ENCODE assay signal across 23 cellular contexts in genomic region chr5:168075387-168075786, GRCh38.
DNase-seq lines count a peak whose midpoint lies in the region; ATAC-seq, FAIRE-seq and TF ChIP-seq lines count a peak whose summit lies in the region.
"Had no signal": no experiment of that assay in that cellular context is flagged by ENCODE, and none has a peak within 500 bp of the region (broad histone marks: within the 10 kb centered on the region; RNA-seq: fewer than 3 reads in every experiment).

No MANE protein-coding gene starts in this region.

- H3K4me1 ChIP-seq in A673 (ENCODE audit: insufficient read depth, low read length, poor library complexity, severe bottlenecking), result peaks cover 57% of the 10 kb centered on the region
- peaks cover 10% of the 10 kb centered on the region for H3K4me1 ChIP-seq in astrocyte (ENCODE audit: insufficient read depth, low read length)
- peaks cover 58% of the 10 kb centered on the region for H3K4me1 ChIP-seq in left ventricle myocardium inferior
- H3K4me1 ChIP-seq: A549 had no signal

- no peak for FAIRE-seq in astrocyte (lab: Jason Lieb, UNC)
- FAIRE-seq: A549, GM12891, GM18507, H1 had no signal

- no TSS peak for BruUV-seq in A673 (replicated peaks; lab: Mats Ljungman, UMichigan)

- H3K9ac ChIP-seq in astrocyte (ENCODE audit: low read length), result no peak overlapping the region
- H3K9ac ChIP-seq: GM23248 had no signal

- H3K36me3 ChIP-seq in A673 (ENCODE audit: insufficient read depth, low read length, poor library complexity, severe bottlenecking), result no peaks in the 10 kb centered on the region
- H3K36me3 ChIP-seq in astrocyte (ENCODE audit: insufficient read depth, low read length), result no peaks in the 10 kb centered on the region
- no peaks in the 10 kb centered on the region for H3K36me3 ChIP-seq in left ventricle myocardium inferior

- H3K27me3 ChIP-seq in A673 (replicated peaks; ENCODE audit: insufficient read depth, low read depth, low read length, poor library complexity) (no peaks in the 10 kb centered on the region), astrocyte (ENCODE audit: insufficient read depth, low read length) (no peaks in the 10 kb centered on the region), left ventricle myocardium inferior (ENCODE audit: low read depth) (no peaks in the 10 kb centered on the region)

- ATAC-seq in Right ventricle myocardium inferior, result peak; percentile 69
- no peak for ATAC-seq in natural killer cell treated with Interleukin-12 subunit alpha and Interleukin-12 subunit beta and Interleukin-15 and Interleukin-18, amount 100 ng/mL, for 72 hours
- ATAC-seq: A549 had no signal

- H3K27ac ChIP-seq in A673 (ENCODE audit: low read depth, low read length, poor library complexity, severe bottlenecking) (peak overlapping the region; percentile 85), astrocyte (ENCODE audit: low read depth, low read length) (no peak overlapping the region), left ventricle myocardium inferior (replicated peaks) (peak overlapping the region; percentile 77)
- H3K27ac ChIP-seq: A549, GM23248 had no signal

- H3K27me3 Mint-ChIP-seq in astrocyte (ENCODE audit: low read depth, unreplicated experiment), result no peaks in the 10 kb centered on the region
- peaks cover 3 to 6% of the 10 kb centered on the region in 2 donors for H3K27me3 Mint-ChIP-seq in natural killer cell treated with Interleukin-12 subunit alpha and Interleukin-12 subunit beta and Interleukin-15 and Interleukin-18, amount 100 ng/mL, for 72 hours

- DNase-seq in Right ventricle myocardium inferior (ENCODE audit: missing footprints), result no peak
- no peak for DNase-seq in cardiac septum (ENCODE audit: low spot score)
- DNase-seq in A673 (ENCODE audit: low spot score), result no peak
- no peak for DNase-seq in astrocyte (ENCODE audit: low read depth)
- no peak for DNase-seq in left ventricle myocardium inferior
- no peak for DNase-seq in effector CD4-positive, alpha-beta T cell
- DNase-seq in amniotic stem cell (lab: John Stamatoyannopoulos, UW), result no peak
- DNase-seq in natural killer cell treated with Interleukin-12 subunit alpha and Interleukin-12 subunit beta and Interleukin-15 and Interleukin-18, amount 100 ng/mL, for 72 hours (ENCODE audit: low spot score), result no peak
- DNase-seq: 8988T; C1 segment of cervical spinal cord; Calu3; CD4-positive, alpha-beta memory T cell; COR-L47; DMS53; DMS79 treated with DMSO at 0.1 percent for 48 hours; GF-D8; GM23248; H7; HCEC 1CT had no signal

- H3K36me3 Mint-ChIP-seq in astrocyte (ENCODE audit: low read depth, unreplicated experiment), result peaks cover 9% of the 10 kb centered on the region
- no peaks in the 10 kb centered on the region for H3K36me3 Mint-ChIP-seq in natural killer cell treated with Interleukin-12 subunit alpha and Interleukin-12 subunit beta and Interleukin-15 and Interleukin-18, amount 100 ng/mL, for 72 hours
- H3K36me3 Mint-ChIP-seq: CD4-positive, alpha-beta memory T cell had no signal

- no peaks in the 10 kb centered on the region for H4K20me1 ChIP-seq in astrocyte (ENCODE audit: insufficient read depth, low read length)

- H3K9me3 ChIP-seq in A673 (ENCODE audit: low read depth, low read length, poor library complexity, severe bottlenecking) (no peaks in the 10 kb centered on the region), astrocyte (ENCODE audit: insufficient read depth, low read depth, low read length) (no peaks in the 10 kb centered on the region), left ventricle myocardium inferior (replicated peaks) (no peaks in the 10 kb centered on the region)
- H3K9me3 ChIP-seq: A549 had no signal

- CTCF ChIA-PET in A673 (lab: Charles Lee), result no interaction called here

- no peaks in the 10 kb centered on the region for H3K79me2 ChIP-seq in astrocyte (ENCODE audit: insufficient read depth, low read length)

- intact Hi-C loops in Right ventricle myocardium inferior (cut with DNase I), result no loop called here
- intact Hi-C loops in cardiac septum (cut with DNase I), result no loop called here
- intact Hi-C loops in A673 (cut with micrococcal nuclease; ENCODE audit: unreplicated experiment), result loop anchor here (10.0 kb wide), 1 partner anchor 351 kb away; no protein-coding TSS in a partner anchor
- intact Hi-C loops in left ventricle myocardium inferior (cut with micrococcal nuclease), result no loop called here

- H3K27ac Mint-ChIP-seq in astrocyte (ENCODE audit: unreplicated experiment), result peak overlapping the region; percentile 26
- H3K27ac Mint-ChIP-seq in natural killer cell treated with Interleukin-12 subunit alpha and Interleukin-12 subunit beta and Interleukin-15 and Interleukin-18, amount 100 ng/mL, for 72 hours, result no peak overlapping the region
- H3K27ac Mint-ChIP-seq: CD4-positive, alpha-beta memory T cell had no signal

- no peak overlapping the region for H3K4me3 Mint-ChIP-seq in astrocyte (ENCODE audit: unreplicated experiment)
- no peak overlapping the region for H3K4me3 Mint-ChIP-seq in natural killer cell treated with Interleukin-12 subunit alpha and Interleukin-12 subunit beta and Interleukin-15 and Interleukin-18, amount 100 ng/mL, for 72 hours
- H3K4me3 Mint-ChIP-seq: CD4-positive, alpha-beta memory T cell had no signal

- H3K4me1 Mint-ChIP-seq in astrocyte (ENCODE audit: low read depth, unreplicated experiment), result peaks cover 11% of the 10 kb centered on the region
- peaks cover 6% of the 10 kb centered on the region in 2 donors for H3K4me1 Mint-ChIP-seq in natural killer cell treated with Interleukin-12 subunit alpha and Interleukin-12 subunit beta and Interleukin-15 and Interleukin-18, amount 100 ng/mL, for 72 hours (ENCODE audit: low read depth in 2 of 2)
- H3K4me1 Mint-ChIP-seq: CD4-positive, alpha-beta memory T cell had no signal

- no peaks in the 10 kb centered on the region for H3K9me3 Mint-ChIP-seq in astrocyte (ENCODE audit: unreplicated experiment)
- H3K9me3 Mint-ChIP-seq in natural killer cell treated with Interleukin-12 subunit alpha and Interleukin-12 subunit beta and Interleukin-15 and Interleukin-18, amount 100 ng/mL, for 72 hours, result no peaks in the 10 kb centered on the region

- H2AFZ ChIP-seq in astrocyte (ENCODE audit: low read depth, low read length), result no peak overlapping the region
- H2AFZ ChIP-seq: GM23248 had no signal

- H3K4me3 ChIP-seq in A673 (ENCODE audit: low read depth, low read length, poor library complexity, severe bottlenecking), result no peak overlapping the region
- no peak overlapping the region for H3K4me3 ChIP-seq in astrocyte (ENCODE audit: insufficient read depth, low read depth, low read length)
- H3K4me3 ChIP-seq in left ventricle myocardium inferior, result no peak overlapping the region
- H3K4me3 ChIP-seq: A549, GM23248 had no signal

- TF ChIP-seq CTCF in A673 (conservative IDR thresholded peaks at IDR 0.05; ENCODE audit: low read depth, low read length) (no peak), astrocyte (IDR thresholded peaks at IDR 0.05; ENCODE audit: insufficient read depth, low read depth, low read length) (no peak), left ventricle myocardium inferior (IDR thresholded peaks at IDR 0.05; ENCODE audit: borderline replicate concordance) (no peak)

- POLR2A ChIA-PET in A673 (lab: Charles Lee; ENCODE audit: low non-redundant PET), result no interaction called here

- no peak overlapping the region for H3K4me2 ChIP-seq in astrocyte (ENCODE audit: low read length)
- H3K4me2 ChIP-seq: A549 had no signal
